In the genomic region with DNA sequence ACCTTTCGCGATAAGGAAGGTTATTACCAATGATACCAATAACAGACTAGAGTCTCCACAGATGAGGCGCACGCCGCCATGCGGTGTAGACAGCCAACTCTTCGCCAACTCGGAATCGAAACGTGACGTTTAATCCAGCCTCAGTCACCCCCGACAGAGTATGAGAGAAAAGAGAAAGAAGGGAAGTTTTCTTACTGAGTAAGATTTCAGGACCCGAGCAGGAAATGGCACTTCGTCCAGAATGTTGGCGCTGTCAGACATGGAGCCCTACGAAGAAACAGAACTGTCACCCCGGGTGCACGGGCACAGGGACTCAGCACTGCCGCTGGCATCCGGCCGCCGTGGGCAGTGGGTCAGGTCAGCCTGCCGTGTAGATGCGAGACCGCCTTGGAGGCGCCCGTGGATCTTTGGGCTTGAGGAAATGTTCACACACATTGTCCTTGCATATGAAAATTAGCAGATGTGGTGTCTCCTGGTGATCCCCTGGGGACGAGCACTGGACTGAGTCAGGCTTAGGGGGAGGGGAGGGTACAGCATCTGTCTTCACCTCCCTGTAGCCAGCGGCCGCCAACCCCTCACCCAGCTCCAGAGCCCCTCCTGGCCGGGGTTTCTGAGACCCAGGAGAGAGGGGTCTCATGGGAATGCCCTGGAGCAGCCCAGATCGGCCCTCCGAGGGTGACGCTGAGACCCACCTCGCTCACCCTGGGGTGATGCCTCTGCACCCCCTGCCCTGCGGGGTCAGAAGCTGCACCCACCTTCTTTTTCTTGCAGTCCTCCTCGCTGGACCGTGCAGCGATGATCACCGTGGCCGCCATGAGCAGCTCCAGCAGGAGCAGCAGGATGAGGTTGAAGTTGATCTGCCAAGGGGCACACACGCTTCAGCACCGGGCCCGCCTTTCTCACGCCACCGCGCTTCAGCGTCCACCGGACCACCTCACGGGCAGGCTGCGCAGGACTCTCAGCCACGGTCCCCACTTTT, we compare ENCODE assay signal across 21 cellular contexts. TPM values are rescaled to one million over a fixed set of nuclear protein-coding genes. Genes with fewer than 3 reads are reported as not detected.
"Had no signal": no experiment of that assay in that cellular context is flagged by ENCODE, and none has a peak within 500 bp of the region (broad histone marks: within the 10 kb centered on the region; RNA-seq: fewer than 3 reads in every experiment).

No MANE protein-coding gene starts in this region.

- H3K4me3 ChIP-seq: gastrocnemius medialis, heart left ventricle, skin epidermis, tibial nerve had no signal

- H3K4me3 Mint-ChIP-seq: activated CD8-positive, alpha-beta T cell treated with anti-CD3 and anti-CD28 coated beads, Interleukin-2, amount 10 ng/mL, durations not matched to agents 7 days and 5 days; activated naive CD8-positive, alpha-beta T cell treated with anti-CD3 and anti-CD28 coated beads for 36 hours; activated T-cell treated with anti-CD3 and anti-CD28 coated beads, Interleukin-2, amount 50 U/mL, for 72 hours; dendritic cell treated with granulocyte-macrophage colony-stimulating factor and Interleukin-4, amounts not matched to agents 40 ng/mL and 50 ng/mL, for 4 days; effector memory CD8-positive, alpha-beta T cell; T-helper 17 cell; WTC11 had no signal

- DNase-seq: activated CD4-positive, alpha-beta T cell treated with anti-CD3 and anti-CD28 coated beads for 48 hours; activated CD8-positive, alpha-beta memory T cell treated with anti-CD3 and anti-CD28 coated beads, Interleukin-2, amount 50 U/mL, for 4 hours; activated CD8-positive, alpha-beta T cell treated with anti-CD3 and anti-CD28 coated beads, Interleukin-2, amount 10 ng/mL, durations not matched to agents 7 days and 5 days; activated gamma-delta T cell; activated naive CD8-positive, alpha-beta T cell treated with anti-CD3 and anti-CD28 coated beads for 36 hours; activated T-cell treated with anti-CD3 and anti-CD28 coated beads, Interleukin-2, amount 50 U/mL, for 72 hours; amygdala; brain microvascular endothelial cell; effector memory CD8-positive, alpha-beta T cell; gastrocnemius medialis; heart left ventricle; stimulated activated CD4-positive, alpha-beta T cell treated with anti-CD3 and anti-CD28 coated beads, Interleukin-4, amount 100 ng/mL, for 4 hours; stimulated activated CD8-positive, alpha-beta memory T cell treated with anti-CD3 and anti-CD28 coated beads, Interleukin-4, amount 100 ng/mL, for 48 hours; stimulated activated naive CD4-positive, alpha-beta T cell treated with Interleukin-2 at 50 U/mL for 16 hours; T-helper 17 cell had no signal

- H3K36me3 Mint-ChIP-seq: activated naive CD8-positive, alpha-beta T cell treated with anti-CD3 and anti-CD28 coated beads for 36 hours; WTC11 had no signal

- H3K9me3 ChIP-seq: gastrocnemius medialis, heart left ventricle, tibial nerve had no signal

- H3K27ac ChIP-seq: brain microvascular endothelial cell, gastrocnemius medialis, heart left ventricle, skin epidermis, tibial nerve had no signal

- ATAC-seq: activated CD8-positive, alpha-beta T cell treated with anti-CD3 and anti-CD28 coated beads, Interleukin-2, amount 10 ng/mL, durations not matched to agents 7 days and 5 days; activated T-cell treated with anti-CD3 and anti-CD28 coated beads, Interleukin-2, amount 50 U/mL, for 72 hours; effector memory CD8-positive, alpha-beta T cell; gastrocnemius medialis; heart left ventricle; T-helper 17 cell; WTC11 had no signal

- H3K9me3 Mint-ChIP-seq: activated naive CD8-positive, alpha-beta T cell treated with anti-CD3 and anti-CD28 coated beads for 36 hours; activated T-cell treated with anti-CD3 and anti-CD28 coated beads, Interleukin-2, amount 50 U/mL, for 72 hours; dendritic cell treated with granulocyte-macrophage colony-stimulating factor and Interleukin-4, amounts not matched to agents 40 ng/mL and 50 ng/mL, for 4 days; effector memory CD8-positive, alpha-beta T cell; WTC11 had no signal

- H3K4me1 Mint-ChIP-seq: activated naive CD8-positive, alpha-beta T cell treated with anti-CD3 and anti-CD28 coated beads for 36 hours; WTC11 had no signal

- H3K36me3 ChIP-seq: brain microvascular endothelial cell, gastrocnemius medialis, heart left ventricle, tibial nerve had no signal

- H3K27me3 Mint-ChIP-seq: activated naive CD8-positive, alpha-beta T cell treated with anti-CD3 and anti-CD28 coated beads for 36 hours; dendritic cell treated with granulocyte-macrophage colony-stimulating factor and Interleukin-4, amounts not matched to agents 40 ng/mL and 50 ng/mL, for 4 days had no signal

- H3K27me3 ChIP-seq: brain microvascular endothelial cell had no signal

- H3K27ac Mint-ChIP-seq: activated CD8-positive, alpha-beta T cell treated with anti-CD3 and anti-CD28 coated beads, Interleukin-2, amount 10 ng/mL, durations not matched to agents 7 days and 5 days; activated naive CD8-positive, alpha-beta T cell treated with anti-CD3 and anti-CD28 coated beads for 36 hours; activated T-cell treated with anti-CD3 and anti-CD28 coated beads, Interleukin-2, amount 50 U/mL, for 72 hours; T-helper 17 cell; WTC11 had no signal

- H3K4me1 ChIP-seq: gastrocnemius medialis, heart left ventricle, tibial nerve had no signal

RNA-seq across cellular contexts. Expression of a gene that starts 8.3 kb away (rescaled TPM):
- total RNA-seq: epithelial cell of proximal tubule, lung microvascular endothelial cell, tibial nerve had no signal

RNA-seq across cellular contexts. Expression of a gene that starts 12.9 kb away (rescaled TPM):
- total RNA-seq: activated CD8-positive, alpha-beta T cell treated with anti-CD3 and anti-CD28 coated beads, Interleukin-2, amount 10 ng/mL, durations not matched to agents 7 days and 5 days; T-helper 17 cell; WTC11 had no signal

RNA-seq across cellular contexts. Expression of a gene that starts 18.8 kb away (rescaled TPM):
- total RNA-seq: activated CD8-positive, alpha-beta T cell treated with anti-CD3 and anti-CD28 coated beads, Interleukin-2, amount 10 ng/mL, durations not matched to agents 7 days and 5 days; activated naive CD8-positive, alpha-beta T cell treated with anti-CD3 and anti-CD28 coated beads for 36 hours; activated T-cell treated with anti-CD3 and anti-CD28 coated beads, Interleukin-2, amount 50 U/mL, for 72 hours; epithelial cell of proximal tubule; gastrocnemius medialis; heart left ventricle; lung microvascular endothelial cell; T-helper 17 cell; tibial nerve; WTC11 had no signal
- polyA plus RNA-seq: heart left ventricle had no signal
